In genomic region chr2:96260404-96261260, GRCh38 we compare ENCODE assay signal across 1 cellular context.
TF ChIP-seq lines count a peak whose summit lies in the region.

No MANE protein-coding gene starts in this region.

TF ChIP-seq in SK-N-SH, 30 proteins besides CTCF, POLR2A, EP300 and RAD21 (continued from another document):
- TF ChIP-seq RXRA (IDR thresholded peaks at IDR 0.05; ENCODE audit: borderline replicate concordance, low read depth) = peak; percentile 78; the same call in 1 of the 2 replicates
- TF ChIP-seq FOSL2 (IDR thresholded peaks at IDR 0.05; ENCODE audit: borderline replicate concordance, low read depth) = peak; percentile 89
- no peak; the same call in 1 of the 2 replicates for TF ChIP-seq POLR2AphosphoS5 (IDR thresholded peaks at IDR 0.05; ENCODE audit: low read depth, low read length)
- TF ChIP-seq JUND (IDR thresholded peaks at IDR 0.05) = peak; percentile 68
- TF ChIP-seq RCOR1 (IDR thresholded peaks at IDR 0.05; ENCODE audit: low read length) = peak; percentile 62; the same call in 1 of the 2 replicates
TF ChIP-seq in SK-N-SH: peak in this region for 12.
